ENCODE assay signal across 1 cellular context in the genomic region with DNA sequence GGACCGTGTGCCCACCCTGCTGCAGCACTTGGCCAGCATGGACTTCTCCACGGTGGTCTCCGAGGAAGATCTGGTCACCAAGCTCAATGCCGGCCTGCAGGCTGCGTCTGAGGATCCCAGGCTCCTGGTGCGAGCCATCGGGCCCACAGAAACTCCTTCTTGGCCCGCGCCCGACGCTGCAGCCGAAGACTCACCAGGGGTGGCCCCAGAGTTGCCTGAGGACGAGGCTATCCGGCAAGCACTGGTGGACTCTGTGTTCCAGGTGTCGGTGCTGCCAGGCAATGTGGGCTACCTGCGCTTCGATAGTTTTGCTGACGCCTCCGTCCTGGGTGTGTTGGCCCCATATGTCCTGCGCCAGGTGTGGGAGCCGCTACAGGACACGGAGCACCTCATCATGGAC.
TF ChIP-seq lines count a peak whose summit lies in the region.

No MANE protein-coding gene starts in this region.

TF ChIP-seq in SK-N-SH, 30 proteins besides CTCF, POLR2A, EP300 and RAD21:
- TF ChIP-seq MEF2A (IDR thresholded peaks at IDR 0.05; ENCODE audit: borderline replicate concordance, low read depth) (no peak), POLR2AphosphoS5 (IDR thresholded peaks at IDR 0.05; ENCODE audit: low read depth, low read length) (no peak), MXI1 (IDR thresholded peaks at IDR 0.05; ENCODE audit: low read depth, low read length) (no peak), ELF1 (IDR thresholded peaks at IDR 0.05) (no peak), GATA2 (CRISPR knock-in tag; IDR thresholded peaks at IDR 0.05) (no peak), FOXM1 (IDR thresholded peaks at IDR 0.05; ENCODE audit: low read depth) (no peak), JUND (IDR thresholded peaks at IDR 0.05) (no peak), RXRA (IDR thresholded peaks at IDR 0.05; ENCODE audit: borderline replicate concordance, low read depth) (no peak)
- TF ChIP-seq, protein P1, sequence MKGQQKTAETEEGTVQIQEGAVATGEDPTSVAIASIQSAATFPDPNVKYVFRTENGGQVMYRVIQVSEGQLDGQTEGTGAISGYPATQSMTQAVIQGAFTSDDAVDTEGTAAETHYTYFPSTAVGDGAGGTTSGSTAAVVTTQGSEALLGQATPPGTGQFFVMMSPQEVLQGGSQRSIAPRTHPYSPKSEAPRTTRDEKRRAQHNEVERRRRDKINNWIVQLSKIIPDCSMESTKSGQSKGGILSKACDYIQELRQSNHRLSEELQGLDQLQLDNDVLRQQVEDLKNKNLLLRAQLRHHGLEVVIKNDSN (IDR thresholded peaks at IDR 0.05; ENCODE audit: borderline replicate concordance, low read depth) = no peak
